ENCODE assay signal across 9 cellular contexts in the genomic region with DNA sequence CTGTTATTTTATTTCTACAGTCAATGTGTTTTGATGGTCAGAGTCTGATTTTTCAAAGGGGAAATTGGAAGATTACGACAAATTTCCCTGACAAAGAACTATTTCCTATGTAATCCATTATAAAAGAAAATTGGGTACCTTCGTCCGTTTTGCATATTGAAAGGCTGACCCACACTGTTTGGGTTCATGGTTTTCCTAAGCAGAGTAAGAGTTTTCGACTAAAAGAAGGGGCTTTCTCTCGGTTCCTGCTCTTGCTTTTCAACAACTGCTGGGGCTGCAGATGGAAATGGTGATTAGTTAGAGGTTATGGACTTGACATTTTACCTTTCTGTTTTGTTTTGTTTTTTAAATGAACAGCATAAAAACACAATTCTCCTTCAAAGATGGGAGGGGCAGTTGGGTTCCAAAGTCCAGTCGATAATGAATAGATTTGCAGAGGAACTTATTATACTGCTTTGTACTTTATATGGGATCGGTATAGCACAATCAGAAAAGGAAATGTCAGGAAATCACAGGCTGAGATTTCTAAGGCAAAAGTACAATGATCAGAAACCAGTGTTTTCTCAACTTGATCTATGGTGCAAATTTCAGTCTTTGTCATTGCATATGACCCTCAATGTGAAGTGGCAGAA. TPM values are rescaled to one million over a fixed set of nuclear protein-coding genes. Genes with fewer than 3 reads are reported as not detected.
DNase-seq lines count a peak whose midpoint lies in the region; TF ChIP-seq lines count a peak whose summit lies in the region.
"Had no signal": no experiment of that assay in that cellular context is flagged by ENCODE, and none has a peak within 500 bp of the region (broad histone marks: within the 10 kb centered on the region; RNA-seq: fewer than 3 reads in every experiment).

No MANE protein-coding gene starts in this region.

- peaks cover 56% of the 10 kb centered on the region for H3K27me3 Mint-ChIP-seq in progenitor cell of endocrine pancreas

- no peaks in the 10 kb centered on the region for H3K36me3 Mint-ChIP-seq in progenitor cell of endocrine pancreas (ENCODE audit: insufficient read depth)

- peak overlapping the region; percentile 60 for H3K9ac ChIP-seq in ES-I3 (ENCODE audit: low read depth, low read length)

- H3K4me3 ChIP-seq in foreskin fibroblast (ENCODE audit: low read depth in 1 of 2, low read length in 2 of 2), result peak overlapping the region; percentile 56 to 63

- peaks cover 16% of the 10 kb centered on the region for H3K4me1 ChIP-seq in ES-I3 (ENCODE audit: insufficient read depth, low read length)

- H3K36me3 ChIP-seq in ES-I3 (ENCODE audit: insufficient read depth, low read length), result no peaks in the 10 kb centered on the region

- TF ChIP-seq CTCF in foreskin fibroblast (IDR thresholded peaks at IDR 0.05; ENCODE audit: low read depth, low read length), result no peak
- TF ChIP-seq CTCF in progenitor cell of endocrine pancreas (IDR thresholded peaks at IDR 0.05; ENCODE audit: unreplicated experiment), result no peak

- no peaks in the 10 kb centered on the region for H3K9me3 ChIP-seq in ES-I3 (ENCODE audit: control insufficient read depth, insufficient read depth, low read length)

- no peak overlapping the region for H3K27ac Mint-ChIP-seq in progenitor cell of endocrine pancreas

- H3K4me3 Mint-ChIP-seq in progenitor cell of endocrine pancreas (ENCODE audit: low read depth), result peak overlapping the region; percentile 71

- no peaks in the 10 kb centered on the region for H3K9me3 Mint-ChIP-seq in progenitor cell of endocrine pancreas (ENCODE audit: low read depth)

- H3K4me1 Mint-ChIP-seq in progenitor cell of endocrine pancreas (ENCODE audit: low read depth), result peaks cover 15% of the 10 kb centered on the region

- peak; percentile 62 for DNase-seq in NCI-H146 (lab: John Stamatoyannopoulos, UW)
- DNase-seq in foreskin fibroblast, result no peak
- DNase-seq in progenitor cell of endocrine pancreas (ENCODE audit: low spot score, unreplicated experiment), result no peak
- DNase-seq in stimulated activated CD4-positive, alpha-beta T cell treated with anti-CD3 and anti-CD28 coated beads, Interleukin-1b, Interleukin-23, amount 100 ng/mL, for 48 hours, result no peak
- no peak for DNase-seq in NCI-H345 treated with DMSO at 0.1 percent for 48 hours (lab: John Stamatoyannopoulos, UW; ENCODE audit: unreplicated experiment)
- DNase-seq in germinal center (ENCODE audit: low spot score), result no peak
- DNase-seq in MV-4-11 (lab: John Stamatoyannopoulos, UW), result no peak

RNA-seq across cellular contexts. Expression of gene KCNMB2, which starts 1.0 kb away (rescaled TPM):
- 0.40 TPM in 1 of 2 replicates, not detected in the other for total RNA-seq in progenitor cell of endocrine pancreas
- total RNA-seq: posterior vena cava had no signal
